Comparison of ENCODE assay signal across 8 cellular contexts in the genomic region with DNA sequence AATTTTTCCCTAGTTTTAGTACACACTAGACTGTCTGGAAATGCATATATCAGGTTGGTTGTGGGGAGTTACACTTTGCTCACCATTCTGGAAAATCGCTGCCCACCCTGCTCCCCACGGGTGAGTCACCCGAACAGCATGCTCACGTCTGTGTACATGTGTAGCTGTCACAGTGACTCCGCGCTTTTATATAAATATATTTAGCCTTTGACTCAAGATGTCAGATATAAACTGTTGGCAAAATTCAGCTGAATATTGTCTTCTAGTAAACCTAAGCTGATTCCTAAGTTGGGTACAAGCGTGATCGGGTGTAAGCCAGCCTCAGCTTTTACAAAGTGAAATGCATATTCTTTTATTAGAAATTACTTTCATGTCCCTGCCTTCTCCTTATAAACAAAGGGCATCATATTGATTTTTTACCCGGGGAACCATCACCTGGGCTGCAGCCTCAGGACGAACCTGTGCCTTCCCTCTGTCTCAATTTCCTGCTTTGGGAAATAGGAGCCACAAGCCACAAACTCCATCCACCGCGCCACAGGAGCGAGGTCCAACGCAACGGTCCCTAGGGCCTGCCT. TPM values are rescaled to one million over a fixed set of nuclear protein-coding genes. Genes with fewer than 3 reads are reported as not detected.
DNase-seq lines count a peak whose midpoint lies in the region; ATAC-seq and TF ChIP-seq lines count a peak whose summit lies in the region.

No MANE protein-coding gene starts in this region.

- no peaks in the 10 kb centered on the region for H3K9me3 ChIP-seq in CD4-positive, CD25-positive, alpha-beta regulatory T cell (ENCODE audit: control insufficient read depth in 2 of 2, low read length in 2 of 2)
- H3K9me3 ChIP-seq in mesenchymal stem cell (ENCODE audit: control insufficient read depth, low read length) (no peaks in the 10 kb centered on the region), uterus (no peaks in the 10 kb centered on the region)

- peak overlapping the region; percentile 99 for H3K9ac ChIP-seq in mesenchymal stem cell (ENCODE audit: low read length)

- peak overlapping the region in 1 of 2 experiments; percentile 81 for H2BK12ac ChIP-seq in mesenchymal stem cell (ENCODE audit: low read length in 2 of 2)

- 21% methylated on average over 11 of the region's 15 CpGs for WGBS in mesenchymal stem cell

- no peak overlapping the region for H3K4me3 Mint-ChIP-seq in CD4-positive, CD25-positive, alpha-beta regulatory T cell
- H3K4me3 Mint-ChIP-seq in activated T-helper 17 cell treated with anti-CD3 and anti-CD28 coated beads, Interleukin-2, amount 50 U/mL, for 72 hours: no peak overlapping the region

- no peak for ATAC-seq in CD4-positive, CD25-positive, alpha-beta regulatory T cell (ENCODE audit: low read depth in 2 of 2)
- no peak for ATAC-seq in activated T-helper 17 cell treated with anti-CD3 and anti-CD28 coated beads, Interleukin-2, amount 50 U/mL, for 72 hours (replicated peaks)

- H3K14ac ChIP-seq in mesenchymal stem cell (ENCODE audit: low read length in 2 of 2): no peak overlapping the region

- no peak overlapping the region for H2BK5ac ChIP-seq in mesenchymal stem cell (ENCODE audit: low read depth, low read length, poor library complexity, severe bottlenecking)

- H3K4me1 ChIP-seq in CD4-positive, CD25-positive, alpha-beta regulatory T cell (ENCODE audit: control insufficient read depth, insufficient read depth, low read length, poor library complexity, severe bottlenecking): peaks cover 31% of the 10 kb centered on the region
- H3K4me1 ChIP-seq in mesenchymal stem cell (ENCODE audit: control insufficient read depth, insufficient read depth, low read depth, low read length) (peaks cover 25% of the 10 kb centered on the region), uterus (peaks cover 21 to 22% of the 10 kb centered on the region in 2 donors)

- intact Hi-C loops in uterus (cut with DNase I; ENCODE audit: low total_unique reads): loop anchor here (5.0 kb wide), 1 partner anchor 68 kb away; a partner anchor contains a TSS

- H2BK15ac ChIP-seq in mesenchymal stem cell (ENCODE audit: low read depth, poor library complexity, severe bottlenecking): peak overlapping the region; percentile 6

- no peak overlapping the region for H3K23ac ChIP-seq in mesenchymal stem cell (ENCODE audit: low read length in 2 of 2)

- H3K4me3 ChIP-seq in CD4-positive, CD25-positive, alpha-beta regulatory T cell (ENCODE audit: low read depth, low read length): peak overlapping the region; percentile 70
- H3K4me3 ChIP-seq in brain microvascular endothelial cell (ENCODE audit: low read depth, low read length) (peak overlapping the region; percentile 75), mesenchymal stem cell (ENCODE audit: insufficient read depth in 1 of 2, low read depth in 1 of 2, low read length in 2 of 2) (peak overlapping the region; percentile 63 to 89), uterus (peak overlapping the region; percentile 66 to 87)

- H3K79me1 ChIP-seq in mesenchymal stem cell (replicated peaks; ENCODE audit: low read length, poor library complexity, severe bottlenecking): peaks cover 16% of the 10 kb centered on the region

- H3K36me3 Mint-ChIP-seq in CD4-positive, CD25-positive, alpha-beta regulatory T cell: peaks cover 5% of the 10 kb centered on the region
- no peaks in the 10 kb centered on the region for H3K36me3 Mint-ChIP-seq in activated T-helper 17 cell treated with anti-CD3 and anti-CD28 coated beads, Interleukin-2, amount 50 U/mL, for 72 hours (ENCODE audit: low read depth)

- TF ChIP-seq CTCF in brain microvascular endothelial cell (IDR thresholded peaks at IDR 0.05; ENCODE audit: low read depth, low read length, missing control alignments) (no peak), uterus (IDR thresholded peaks at IDR 0.05) (no peak)

- peak overlapping the region; percentile 58 for H2BK120ac ChIP-seq in mesenchymal stem cell (ENCODE audit: low read depth, low read length)

- peak overlapping the region in 1 of 3 donors; percentile 28 for H3K27ac Mint-ChIP-seq in CD4-positive, CD25-positive, alpha-beta regulatory T cell
- H3K27ac Mint-ChIP-seq in activated T-helper 17 cell treated with anti-CD3 and anti-CD28 coated beads, Interleukin-2, amount 50 U/mL, for 72 hours: no peak overlapping the region

- H3K27ac ChIP-seq in CD4-positive, CD25-positive, alpha-beta regulatory T cell (ENCODE audit: insufficient read depth, low read length, poor library complexity, severe bottlenecking): peak overlapping the region; percentile 95
- H3K27ac ChIP-seq in brain microvascular endothelial cell: peak overlapping the region; percentile 100
- peak overlapping the region; percentile 18 for H3K27ac ChIP-seq in mesenchymal stem cell (ENCODE audit: low read length, poor library complexity, severe bottlenecking)
- H3K27ac ChIP-seq in uterus: peak overlapping the region; percentile 98 to 100

- no peak overlapping the region for H2AFZ ChIP-seq in mesenchymal stem cell (ENCODE audit: low read depth, low read length)

- no peaks in the 10 kb centered on the region for H3K27me3 ChIP-seq in CD4-positive, CD25-positive, alpha-beta regulatory T cell (ENCODE audit: control insufficient read depth, insufficient read depth, low read length)
- H3K27me3 ChIP-seq in brain microvascular endothelial cell (replicated peaks) (no peaks in the 10 kb centered on the region), mesenchymal stem cell (ENCODE audit: control insufficient read depth in 1 of 2, insufficient read depth in 1 of 2, low read length in 2 of 2) (no peaks in the 10 kb centered on the region), uterus (no peaks in the 10 kb centered on the region)

- H3K4ac ChIP-seq in mesenchymal stem cell (ENCODE audit: low read depth in 1 of 2, low read length in 2 of 2): peak overlapping the region; percentile 69 to 79

- peak overlapping the region; percentile 48 for H4K91ac ChIP-seq in mesenchymal stem cell (ENCODE audit: low read length)

- peak overlapping the region; percentile 50 to 93 for H3K18ac ChIP-seq in mesenchymal stem cell (ENCODE audit: low read depth in 1 of 2, low read length in 2 of 2)

- no peak overlapping the region for H2AK5ac ChIP-seq in mesenchymal stem cell (ENCODE audit: low read length, severe bottlenecking)

- in situ Hi-C loops in brain microvascular endothelial cell (cut with HindIII; ENCODE audit: low pct_ligation_motif_present, low sequenced_read_pairs): loop anchor here (25.0 kb wide), 1 partner anchor 113 kb away; no protein-coding TSS in a partner anchor

- no peaks in the 10 kb centered on the region for H3K27me3 Mint-ChIP-seq in CD4-positive, CD25-positive, alpha-beta regulatory T cell
- H3K27me3 Mint-ChIP-seq in activated T-helper 17 cell treated with anti-CD3 and anti-CD28 coated beads, Interleukin-2, amount 50 U/mL, for 72 hours: no peaks in the 10 kb centered on the region

- TF ChIP-seq POLR2A in uterus (IDR thresholded peaks at IDR 0.05): no peak

- H4K8ac ChIP-seq in mesenchymal stem cell (ENCODE audit: low read length): peak overlapping the region; percentile 77

- DNase-seq in CD4-positive, CD25-positive, alpha-beta regulatory T cell: peak in 1 of 3 donors; percentile 30
- peak; percentile 59 for DNase-seq in LHCN-M2 (ENCODE audit: low read depth)
- DNase-seq in brain microvascular endothelial cell: peak; percentile 70
- DNase-seq in mesenchymal stem cell: peak; percentile 93
- peak in 1 of 2 donors; percentile 56 for DNase-seq in uterus
- no peak for DNase-seq in activated CD4-positive, CD25-positive, alpha-beta regulatory T cell treated with anti-CD3 and anti-CD28 coated beads, Interleukin-2, amount 50 U/mL, for 72 hours
- DNase-seq in GM19238 (ENCODE audit: insufficient read length, low spot score): no peak

- peak overlapping the region; percentile 93 for H3K4me2 ChIP-seq in mesenchymal stem cell (ENCODE audit: low read length, poor library complexity, severe bottlenecking)

- peaks cover 0 to 2% (median 0%) of the 10 kb centered on the region in 7 donors for H3K9me3 Mint-ChIP-seq in CD4-positive, CD25-positive, alpha-beta regulatory T cell
- H3K9me3 Mint-ChIP-seq in activated T-helper 17 cell treated with anti-CD3 and anti-CD28 coated beads, Interleukin-2, amount 50 U/mL, for 72 hours: no peaks in the 10 kb centered on the region

- peaks cover 7 to 17% (median 10%) of the 10 kb centered on the region in 4 donors for H3K4me1 Mint-ChIP-seq in CD4-positive, CD25-positive, alpha-beta regulatory T cell
- H3K4me1 Mint-ChIP-seq in activated T-helper 17 cell treated with anti-CD3 and anti-CD28 coated beads, Interleukin-2, amount 50 U/mL, for 72 hours: peaks cover 8% of the 10 kb centered on the region

- H3K36me3 ChIP-seq in CD4-positive, CD25-positive, alpha-beta regulatory T cell (ENCODE audit: control insufficient read depth, insufficient read depth, low read length): no peaks in the 10 kb centered on the region
- no peaks in the 10 kb centered on the region for H3K36me3 ChIP-seq in brain microvascular endothelial cell (replicated peaks)
- H3K36me3 ChIP-seq in mesenchymal stem cell (ENCODE audit: control insufficient read depth in 1 of 2, insufficient read depth in 2 of 2, low read depth in 1 of 2, low read length in 2 of 2): peaks cover 0 to 12% of the 10 kb centered on the region in 2 experiments
- H3K36me3 ChIP-seq in uterus: no peaks in the 10 kb centered on the region

RNA-seq across cellular contexts. Expression of a gene that starts 4.3 kb away (rescaled TPM):
- total RNA-seq in CD4-positive, CD25-positive, alpha-beta regulatory T cell: 1.2 TPM
- 1 to 10 TPM; 1.6 to 4.3 (median 3.4) TPM for polyA plus RNA-seq in CD4-positive, CD25-positive, alpha-beta regulatory T cell
- total RNA-seq in LHCN-M2 (2014; rRNA removed) (1.5 and 2.9 TPM in 2 replicates), uterus (1 to 10 TPM in 3 of 4 donors, under 1 TPM in 1; 0.26 to 9.1 (median 5.5) TPM)
- polyA plus RNA-seq in LHCN-M2 (2012): 1.1 TPM
- 1.6 TPM for polyA plus RNA-seq in mesenchymal stem cell (2013, experiment 1 of 2)
- polyA plus RNA-seq in mesenchymal stem cell (2013, experiment 2 of 2): 1.8 TPM
- 10 to 100 TPM in 1 of 2 donors, 1 to 10 TPM in 1; 1.8 to 14.3 TPM for total RNA-seq in activated T-helper 17 cell treated with anti-CD3 and anti-CD28 coated beads, Interleukin-2, amount 50 U/mL, for 72 hours

RNA-seq across cellular contexts. Expression of a gene that starts 58.6 kb away (rescaled TPM):
- total RNA-seq in CD4-positive, CD25-positive, alpha-beta regulatory T cell: 7.5 TPM
- polyA plus RNA-seq in CD4-positive, CD25-positive, alpha-beta regulatory T cell: 1 to 10 TPM in 3 of 4 donors, under 1 TPM in 1; 0.97 to 4.1 (median 3.1) TPM
- 14.0 and 15.8 TPM in 2 replicates for total RNA-seq in LHCN-M2 (2014; rRNA removed)
- polyA plus RNA-seq in LHCN-M2 (2012): 6.0 TPM
- 10.0 TPM for polyA plus RNA-seq in mesenchymal stem cell (2013, experiment 1 of 2)
- 9.5 TPM for polyA plus RNA-seq in mesenchymal stem cell (2013, experiment 2 of 2)
- total RNA-seq in uterus: 10 to 100 TPM in 1 of 4 donors, 1 to 10 TPM in 3; 2.1 to 14.0 (median 4.5) TPM
- total RNA-seq in activated T-helper 17 cell treated with anti-CD3 and anti-CD28 coated beads, Interleukin-2, amount 50 U/mL, for 72 hours: 1 to 10 TPM in 1 of 2 donors, under 1 TPM in 1; 0.90 to 1.7 TPM

Comparison
In these comparisons a context has a peak if more than half of its experiments do, and no peak if none do; other contexts are left out.
1. DNase-seq: peak in LHCN-M2 (single experiment), brain microvascular endothelial cell (single experiment) and mesenchymal stem cell (single experiment); none in activated CD4-positive, CD25-positive, alpha-beta regulatory T cell treated with anti-CD3 and anti-CD28 coated beads, Interleukin-2, amount 50 U/mL, for 72 hours (single experiment) and GM19238 (single experiment).
2. H3K27ac ChIP-seq: peak in every context shown above with its lines; median percentile 100 in brain microvascular endothelial cell; 99 in uterus; 95 in CD4-positive, CD25-positive, alpha-beta regulatory T cell; 18 in mesenchymal stem cell.
3. Peak in every context shown above with its lines, with median percentiles within 50 percentile points of each other: H3K4me3 ChIP-seq.